17 cellular contexts compared by ENCODE assay signal in the genomic region with DNA sequence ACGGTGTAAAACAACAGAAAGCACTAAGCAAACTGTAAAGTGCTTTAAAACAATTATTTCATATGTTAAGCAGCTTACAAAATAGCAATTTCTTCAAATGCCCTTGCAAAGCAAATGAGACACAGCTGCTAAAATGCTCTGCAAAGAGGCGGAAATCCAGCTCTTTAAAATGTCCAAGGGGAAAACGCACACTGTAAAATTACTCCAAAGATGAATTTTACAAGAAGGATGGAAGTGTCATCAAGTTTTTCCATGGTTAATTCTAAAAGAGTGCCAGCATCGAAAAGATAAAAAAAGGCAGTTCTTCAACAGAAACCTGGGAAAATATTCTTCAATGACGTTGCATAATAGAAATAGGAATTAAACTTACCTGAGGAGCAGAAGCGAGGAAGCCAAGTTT.
A peak's percentile ranks its signal among the peaks of the same experiment; 100 is the strongest.
DNase-seq lines count a peak whose midpoint lies in the region; ATAC-seq, FAIRE-seq and TF ChIP-seq lines count a peak whose summit lies in the region.
"Had no signal": no experiment of that assay in that cellular context is flagged by ENCODE, and none has a peak within 500 bp of the region (broad histone marks: within the 10 kb centered on the region; RNA-seq: fewer than 3 reads in every experiment).

No MANE protein-coding gene starts in this region.

- no peaks in the 10 kb centered on the region for H3K9me3 ChIP-seq in astrocyte (ENCODE audit: insufficient read depth, low read depth, low read length)
- H3K9me3 ChIP-seq: left lung had no signal

- H3K27me3 ChIP-seq in GM23338 (ENCODE audit: insufficient read depth), result no peaks in the 10 kb centered on the region
- no peaks in the 10 kb centered on the region for H3K27me3 ChIP-seq in astrocyte (ENCODE audit: insufficient read depth, low read length)
- H3K27me3 ChIP-seq: left lung, neural progenitor cell, right lobe of liver had no signal

- H3K27me3 Mint-ChIP-seq in GM23338 (ENCODE audit: insufficient read depth, low read depth, poor library complexity) (peaks cover 3% of the 10 kb centered on the region), astrocyte (ENCODE audit: low read depth, unreplicated experiment) (no peaks in the 10 kb centered on the region)
- H3K27me3 Mint-ChIP-seq: stimulated activated memory B cell treated with anti-CD40 and anti-IgM and Interleukin-4, amounts not matched to agents 10 μg/mL and 1 μg/mL and 100 μg/mL, for 72 hours had no signal

- H3K4me2 ChIP-seq in GM23338 (no peak overlapping the region; the same call in 1 of the 2 replicates), astrocyte (ENCODE audit: low read length) (peak overlapping the region; percentile 92)
- H3K4me2 ChIP-seq: KMS-11, neural progenitor cell had no signal

- H3K79me2 ChIP-seq in GM23338 (replicated peaks; ENCODE audit: insufficient read depth) (no peaks in the 10 kb centered on the region), astrocyte (ENCODE audit: insufficient read depth, low read length) (peaks cover 95% of the 10 kb centered on the region)

- H3K36me3 ChIP-seq in GM23338 (ENCODE audit: insufficient read depth) (no peaks in the 10 kb centered on the region), astrocyte (ENCODE audit: insufficient read depth, low read length) (peaks cover 28% of the 10 kb centered on the region)
- H3K36me3 ChIP-seq: left lung, neural progenitor cell, right lobe of liver had no signal

- H3K27ac ChIP-seq in GM23338 (ENCODE audit: low read depth) (no peak overlapping the region), astrocyte (ENCODE audit: low read depth, low read length) (peak overlapping the region; percentile 97), substantia nigra (ENCODE audit: low read depth, low read length, poor library complexity, severe bottlenecking) (peak overlapping the region; percentile 67)
- H3K27ac ChIP-seq: KMS-11, left lung, neural progenitor cell, right lobe of liver had no signal

- DNase-seq in GM23338 (ENCODE audit: low spot score) (no peak), astrocyte (ENCODE audit: low read depth) (no peak), foreskin fibroblast (no peak), substantia nigra (lab: John Stamatoyannopoulos, UW) (no peak), hypothalamus (lab: John Stamatoyannopoulos, UW) (no peak)
- DNase-seq in activated CD8-positive, alpha-beta memory T cell treated with anti-CD3 and anti-CD28 coated beads for 24 hours, result no peak
- DNase-seq: activated gamma-delta T cell, DMS79 treated with DMSO at 0.1 percent for 48 hours, left lung, NCI-H146, NCI-H446 treated with DMSO at 0.1 percent for 48 hours, right lobe of liver had no signal

- H3K27ac Mint-ChIP-seq in GM23338 (peak overlapping the region; percentile 83; the same call in 1 of the 2 replicates), astrocyte (ENCODE audit: unreplicated experiment) (peak overlapping the region; percentile 93)
- H3K27ac Mint-ChIP-seq: neural progenitor cell; stimulated activated memory B cell treated with anti-CD40 and anti-IgM and Interleukin-4, amounts not matched to agents 10 μg/mL and 1 μg/mL and 100 μg/mL, for 72 hours had no signal

- H4K20me1 ChIP-seq in GM23338 (replicated peaks; ENCODE audit: insufficient read depth), result no peaks in the 10 kb centered on the region
- H4K20me1 ChIP-seq in astrocyte (ENCODE audit: insufficient read depth, low read length), result peaks cover 22% of the 10 kb centered on the region

- peak overlapping the region; percentile 99 for H3K9ac ChIP-seq in astrocyte (ENCODE audit: low read length)
- H3K9ac ChIP-seq: KMS-11, neural progenitor cell had no signal

- H3K4me1 ChIP-seq in GM23338 (ENCODE audit: insufficient read depth), result peaks cover 16% of the 10 kb centered on the region
- peaks cover 45% of the 10 kb centered on the region for H3K4me1 ChIP-seq in astrocyte (ENCODE audit: insufficient read depth, low read length)
- H3K4me1 ChIP-seq: left lung, right lobe of liver had no signal

- H3K4me3 Mint-ChIP-seq in GM23338 (no peak overlapping the region), astrocyte (ENCODE audit: unreplicated experiment) (peak overlapping the region; percentile 82)
- H3K4me3 Mint-ChIP-seq: neural progenitor cell; stimulated activated memory B cell treated with anti-CD40 and anti-IgM and Interleukin-4, amounts not matched to agents 10 μg/mL and 1 μg/mL and 100 μg/mL, for 72 hours had no signal

- TF ChIP-seq CTCF in GM23338 (conservative IDR thresholded peaks at IDR 0.05; ENCODE audit: low read depth in 2 of 2), result no peak
- TF ChIP-seq CTCF in astrocyte (IDR thresholded peaks at IDR 0.05; ENCODE audit: insufficient read depth, low read depth, low read length), result no peak
- TF ChIP-seq CTCF in foreskin fibroblast (IDR thresholded peaks at IDR 0.05; ENCODE audit: low read depth, low read length), result no peak

- H2AFZ ChIP-seq in GM23338, result peak overlapping the region; percentile 80; the same call in 1 of the 2 replicates
- H2AFZ ChIP-seq in astrocyte (ENCODE audit: low read depth, low read length), result no peak overlapping the region
- H2AFZ ChIP-seq: neural progenitor cell had no signal

- H3K4me3 ChIP-seq in GM23338, result no peak overlapping the region
- peak overlapping the region; percentile 99 for H3K4me3 ChIP-seq in astrocyte (ENCODE audit: insufficient read depth, low read depth, low read length)
- peak overlapping the region; percentile 64 to 75 for H3K4me3 ChIP-seq in foreskin fibroblast (ENCODE audit: low read depth in 1 of 2, low read length in 2 of 2)
- H3K4me3 ChIP-seq: left lung, neural progenitor cell, right lobe of liver had no signal

- H3K9me3 Mint-ChIP-seq in GM23338 (no peaks in the 10 kb centered on the region), astrocyte (ENCODE audit: unreplicated experiment) (peaks cover 5% of the 10 kb centered on the region)
- H3K9me3 Mint-ChIP-seq: neural progenitor cell; stimulated activated memory B cell treated with anti-CD40 and anti-IgM and Interleukin-4, amounts not matched to agents 10 μg/mL and 1 μg/mL and 100 μg/mL, for 72 hours had no signal

- H3K36me3 Mint-ChIP-seq in GM23338 (ENCODE audit: low read depth), result no peaks in the 10 kb centered on the region
- H3K36me3 Mint-ChIP-seq in astrocyte (ENCODE audit: low read depth, unreplicated experiment), result peaks cover 9% of the 10 kb centered on the region
- H3K36me3 Mint-ChIP-seq: stimulated activated memory B cell treated with anti-CD40 and anti-IgM and Interleukin-4, amounts not matched to agents 10 μg/mL and 1 μg/mL and 100 μg/mL, for 72 hours had no signal

- H3K4me1 Mint-ChIP-seq in GM23338 (peaks cover 14% of the 10 kb centered on the region), astrocyte (ENCODE audit: low read depth, unreplicated experiment) (peaks cover 48% of the 10 kb centered on the region)
- H3K4me1 Mint-ChIP-seq: stimulated activated memory B cell treated with anti-CD40 and anti-IgM and Interleukin-4, amounts not matched to agents 10 μg/mL and 1 μg/mL and 100 μg/mL, for 72 hours had no signal

- peak; percentile 41 for FAIRE-seq in astrocyte (lab: Jason Lieb, UNC)

- H3F3A ChIP-seq in GM23338 (replicated peaks; ENCODE audit: low read depth), result no peaks in the 10 kb centered on the region

- ATAC-seq in GM23338 (no peak), HG03378 (IDR thresholded peaks at IDR 0.05; ENCODE audit: unreplicated experiment) (no peak), HG02571 (IDR thresholded peaks at IDR 0.05; ENCODE audit: unreplicated experiment) (no peak)
- ATAC-seq: right lobe of liver; stimulated activated memory B cell treated with anti-CD40 and anti-IgM and Interleukin-4, amounts not matched to agents 10 μg/mL and 1 μg/mL and 100 μg/mL, for 72 hours had no signal

- H3K9me2 ChIP-seq in GM23338 (ENCODE audit: insufficient read depth), result no peaks in the 10 kb centered on the region

TF ChIP-seq in GM23338, 12 proteins besides CTCF, POLR2A, EP300 and RAD21 (continues in another document):
- TF ChIP-seq ZNF331 (CRISPR knock-in tag; IDR thresholded peaks at IDR 0.05; ENCODE audit: low read depth) (no peak), POLR2AphosphoS5 (IDR thresholded peaks at IDR 0.05; ENCODE audit: low read depth) (no peak), ZNF114 (CRISPR knock-in tag; IDR thresholded peaks at IDR 0.05) (no peak), EZH2phosphoT487 (IDR thresholded peaks at IDR 0.05; ENCODE audit: unreplicated experiment) (no peak), EZH2 (IDR thresholded peaks at IDR 0.05; ENCODE audit: low read depth, unreplicated experiment) (no peak), NANOG (IDR thresholded peaks at IDR 0.05; ENCODE audit: borderline replicate concordance) (no peak)
- TF ChIP-seq, protein P1, sequence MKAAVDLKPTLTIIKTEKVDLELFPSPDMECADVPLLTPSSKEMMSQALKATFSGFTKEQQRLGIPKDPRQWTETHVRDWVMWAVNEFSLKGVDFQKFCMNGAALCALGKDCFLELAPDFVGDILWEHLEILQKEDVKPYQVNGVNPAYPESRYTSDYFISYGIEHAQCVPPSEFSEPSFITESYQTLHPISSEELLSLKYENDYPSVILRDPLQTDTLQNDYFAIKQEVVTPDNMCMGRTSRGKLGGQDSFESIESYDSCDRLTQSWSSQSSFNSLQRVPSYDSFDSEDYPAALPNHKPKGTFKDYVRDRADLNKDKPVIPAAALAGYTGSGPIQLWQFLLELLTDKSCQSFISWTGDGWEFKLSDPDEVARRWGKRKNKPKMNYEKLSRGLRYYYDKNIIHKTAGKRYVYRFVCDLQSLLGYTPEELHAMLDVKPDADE (IDR thresholded peaks at IDR 0.05), result no peak
